9 cellular contexts compared by ENCODE assay signal in the genomic region with DNA sequence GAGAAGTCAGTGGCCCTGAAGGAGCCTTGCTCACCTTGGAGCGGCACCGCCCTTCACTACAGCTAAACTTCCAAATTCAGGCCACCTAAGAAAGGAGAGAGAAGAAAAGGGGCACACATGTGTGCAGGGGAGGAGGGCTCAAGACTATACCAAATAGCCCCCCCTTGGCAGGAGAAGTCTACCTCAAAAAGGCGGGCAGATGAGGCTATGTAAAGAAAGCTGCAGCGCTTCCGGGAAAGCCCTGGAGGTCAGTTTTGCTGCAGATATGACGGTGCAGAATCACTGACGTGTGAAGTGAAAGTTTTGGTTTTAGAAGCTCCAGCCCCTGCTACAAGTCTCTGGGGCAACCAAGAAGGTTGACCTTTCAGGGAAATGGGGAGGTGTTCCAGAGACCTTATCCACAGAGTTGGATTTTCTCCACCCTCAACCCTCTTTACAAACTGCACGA. TPM values are rescaled to one million over a fixed set of nuclear protein-coding genes. Genes with fewer than 3 reads are reported as not detected.
DNase-seq lines count a peak whose midpoint lies in the region; ATAC-seq, FAIRE-seq and TF ChIP-seq lines count a peak whose summit lies in the region.
"Had no signal": no experiment of that assay in that cellular context is flagged by ENCODE, and none has a peak within 500 bp of the region (broad histone marks: within the 10 kb centered on the region; RNA-seq: fewer than 3 reads in every experiment).

No MANE protein-coding gene starts in this region.

- no peak overlapping the region for H4K5ac ChIP-seq in H1 (ENCODE audit: insufficient read length, low read depth, low read length)

- no peak overlapping the region for H3K18ac ChIP-seq in H1 (ENCODE audit: extremely low read depth, low read length)

- peaks cover 22% of the 10 kb centered on the region for H3K36me3 Mint-ChIP-seq in activated T-cell treated with anti-CD3 and anti-CD28 coated beads, Interleukin-2, amount 50 U/mL, for 24 hours (ENCODE audit: low read depth)

- CTCF ChIA-PET in H1 (lab: Charles Lee; ENCODE audit: partially characterized antibody): interaction anchor here (0.6 to 3.1 kb wide), 11 partner anchors 9 to 64 kb away, joined by 3 to 17 read pairs (median 4); no protein-coding TSS in a partner anchor

- H3K9ac ChIP-seq in H1 (replicated peaks in 1 of 4; ENCODE audit: extremely low read depth in 1 of 4, low read depth in 3 of 4, low read length in 3 of 4) (no peak overlapping the region), stomach smooth muscle (ENCODE audit: low read length in 2 of 2) (peak overlapping the region; percentile 47 to 78)

- ATAC-seq in HG03378 (IDR thresholded peaks at IDR 0.05; ENCODE audit: unreplicated experiment) (peak; percentile 29), HG03469 (IDR thresholded peaks at IDR 0.05; ENCODE audit: unreplicated experiment) (no peak)

- H4K20me1 ChIP-seq in H1 (replicated peaks in 1 of 2; ENCODE audit: control insufficient read depth in 1 of 2, insufficient read depth in 2 of 2, low read length in 2 of 2): peaks cover 2% of the 10 kb centered on the region in 2 experiments

- no peak overlapping the region for H2BK5ac ChIP-seq in H1 (ENCODE audit: low read depth, low read length)

- no peak overlapping the region for H3K14ac ChIP-seq in H1 (ENCODE audit: insufficient read length)

- peak overlapping the region; percentile 87 for H3K4me3 Mint-ChIP-seq in activated T-cell treated with anti-CD3 and anti-CD28 coated beads, Interleukin-2, amount 50 U/mL, for 24 hours

- TF ChIP-seq EP300 in H1 (IDR thresholded peaks at IDR 0.05; ENCODE audit: borderline replicate concordance in 1 of 2, low read depth in 2 of 2, low read length in 2 of 2): no peak

- H2AK5ac ChIP-seq in H1 (ENCODE audit: low read depth, low read length): peak overlapping the region; percentile 19; the same call in 1 of the 2 replicates

- peaks cover 11% of the 10 kb centered on the region for H3K23me2 ChIP-seq in H1 (ENCODE audit: low read depth, low read length)

- H3K27me3 Mint-ChIP-seq in activated T-cell treated with anti-CD3 and anti-CD28 coated beads, Interleukin-2, amount 50 U/mL, for 24 hours: no peaks in the 10 kb centered on the region

- no peaks in the 10 kb centered on the region for H3K36me3 ChIP-seq in H1 (ENCODE audit: control insufficient read depth in 2 of 4, insufficient read depth in 4 of 4, low read length in 3 of 4)
- H3K36me3 ChIP-seq in stomach smooth muscle (ENCODE audit: control insufficient read depth in 2 of 2, insufficient read depth in 2 of 2, low read length in 2 of 2): no peaks in the 10 kb centered on the region
- H3K36me3 ChIP-seq: thoracic aorta had no signal

- WGBS in H1 (ENCODE audit: extremely low coverage in 1 of 2, insufficient coverage in 1 of 2, insufficient read length in 1 of 2, insufficient replicate concordance in 2 of 2, low coverage in 1 of 2, low lambda C conversion rate in 2 of 2, missing lambda C conversion rate in 1 of 2), 2 experiments: 92% methylated on average over 6 of the region's 8 CpGs; no CpG with 5 or more reads in 1 of the 2 experiments

- H3K4me2 ChIP-seq in H1 (ENCODE audit: insufficient read depth in 1 of 2, low read depth in 2 of 2, low read length in 2 of 2): no peak overlapping the region

- peak; percentile 56 for DNase-seq in activated T-cell treated with anti-CD3 and anti-CD28 coated beads, Interleukin-2, amount 50 U/mL, for 24 hours
- DNase-seq in activated T-cell treated with anti-CD3 and anti-CD28 coated beads, Interleukin-2, amount 50 U/mL, for 1 hour: no peak
- DNase-seq in H1 (ENCODE audit: low read depth in 1 of 2, low spot score in 2 of 2) (no peak), AG20443 (ENCODE audit: low spot score) (no peak), NCI-H526 treated with DMSO at 0.1 percent for 48 hours (lab: John Stamatoyannopoulos, UW) (no peak)

- no peak overlapping the region for H3K27ac ChIP-seq in H1 (ENCODE audit: low read depth, low read length)
- peak overlapping the region; percentile 97 for H3K27ac ChIP-seq in stomach smooth muscle (ENCODE audit: low read length)

- H3K9me3 ChIP-seq in H1 (ENCODE audit: insufficient read depth in 2 of 2, low read depth in 1 of 2, low read length in 1 of 2): no peaks in the 10 kb centered on the region
- H3K9me3 ChIP-seq in stomach smooth muscle (ENCODE audit: control insufficient read depth in 2 of 2, low read length in 2 of 2): no peaks in the 10 kb centered on the region
- H3K9me3 ChIP-seq: thoracic aorta had no signal

- 0 out of 2 replicates have a peak overlapping the region, but pooled peaks have one; percentile 24 for H2BK15ac ChIP-seq in H1 (ENCODE audit: low read length)

- no peak for FAIRE-seq in H1 (lab: Jason Lieb, UNC)

- peaks cover 0 to 15% (median 10%) of the 10 kb centered on the region in 4 experiments; a peak in 5 of 7 replicates for H3K27me3 ChIP-seq in H1 (replicated peaks in 1 of 4; ENCODE audit: control insufficient read depth in 3 of 4, extremely low read depth in 1 of 4, insufficient read depth in 3 of 4, low read length in 3 of 4)
- H3K27me3 ChIP-seq in stomach smooth muscle (ENCODE audit: control insufficient read depth in 1 of 2, insufficient read depth in 2 of 2, low read length in 2 of 2): no peaks in the 10 kb centered on the region

- no peaks in the 10 kb centered on the region for H3K79me1 ChIP-seq in H1 (ENCODE audit: low read depth, low read length)

- peak overlapping the region; percentile 98 for H3K27ac Mint-ChIP-seq in activated T-cell treated with anti-CD3 and anti-CD28 coated beads, Interleukin-2, amount 50 U/mL, for 24 hours

- POLR2A ChIA-PET in H1 (lab: Charles Lee; ENCODE audit: partially characterized antibody): interaction anchor here (0.6 to 2.2 kb wide), 8 partner anchors 8 to 407 kb away, joined by 3 to 11 read pairs (median 3); a partner anchor contains a TSS

- H2BK12ac ChIP-seq in H1 (ENCODE audit: low read depth, low read length): no peak overlapping the region

- H3K4me1 Mint-ChIP-seq in activated T-cell treated with anti-CD3 and anti-CD28 coated beads, Interleukin-2, amount 50 U/mL, for 24 hours (ENCODE audit: low read depth): peaks cover 67% of the 10 kb centered on the region

- no peak overlapping the region for H2BK120ac ChIP-seq in H1 (replicated peaks; ENCODE audit: low read depth, low read length)

- no peak overlapping the region for H2AFZ ChIP-seq in H1 (ENCODE audit: low read length)

- no peak for TF ChIP-seq RAD21 in H1 (IDR thresholded peaks at IDR 0.05 in 1 of 2, conservative IDR thresholded peaks at IDR 0.05 in 1 of 2; ENCODE audit: low read depth in 2 of 2, low read length in 2 of 2)

- H3K4me3 ChIP-seq in H1 (ENCODE audit: extremely low read depth in 1 of 4, insufficient read depth in 2 of 4, low read depth in 3 of 4, low read length in 4 of 4) (no peak overlapping the region), stomach smooth muscle (ENCODE audit: low read length in 2 of 2) (no peak overlapping the region)
- H3K4me3 ChIP-seq: thoracic aorta had no signal

- H3K56ac ChIP-seq in H1 (replicated peaks; ENCODE audit: insufficient read length, low read depth, low read length): no peak overlapping the region

- H3K79me2 ChIP-seq in H1 (ENCODE audit: control insufficient read depth in 1 of 2, insufficient read depth in 2 of 2, low read length in 2 of 2): peaks cover 0 to 8% of the 10 kb centered on the region in 2 experiments; a peak in 2 of 4 replicates

- no peak overlapping the region for H2BK20ac ChIP-seq in H1 (ENCODE audit: low read length)

- H3K4me1 ChIP-seq in H1 (replicated peaks in 1 of 4; ENCODE audit: control insufficient read depth in 3 of 4, insufficient read depth in 4 of 4, low read length in 3 of 4) (peaks cover 11 to 25% (median 12%) of the 10 kb centered on the region in 4 experiments), stomach smooth muscle (ENCODE audit: control insufficient read depth, insufficient read depth, low read length) (peaks cover 77% of the 10 kb centered on the region)

- H3K4ac ChIP-seq in H1 (replicated peaks; ENCODE audit: insufficient read length, low read depth, low read length): no peak overlapping the region

- H3K23ac ChIP-seq in H1 (ENCODE audit: insufficient read length): no peak overlapping the region

- TF ChIP-seq CTCF in H1 (IDR thresholded peaks at IDR 0.05; ENCODE audit: control extremely low read depth in 1 of 3, insufficient read depth in 1 of 3, low read depth in 1 of 3, low read length in 3 of 3): no peak

- no peak overlapping the region for H4K8ac ChIP-seq in H1 (ENCODE audit: extremely low read depth, insufficient read depth, low read length)

- H3K9me3 Mint-ChIP-seq in activated T-cell treated with anti-CD3 and anti-CD28 coated beads, Interleukin-2, amount 50 U/mL, for 24 hours: no peaks in the 10 kb centered on the region

- TF ChIP-seq POLR2A in H1 (IDR thresholded peaks at IDR 0.05; ENCODE audit: control extremely low read depth in 1 of 2, low read depth in 2 of 2, low read length in 2 of 2): no peak

- no peak overlapping the region for H4K91ac ChIP-seq in H1 (replicated peaks; ENCODE audit: insufficient read length, low read length)

TF ChIP-seq in H1, 55 proteins besides CTCF, POLR2A, EP300 and RAD21 (continues in another document):
- TF ChIP-seq RFX5 (IDR thresholded peaks at IDR 0.05; ENCODE audit: borderline replicate concordance, low read depth, low read length): no peak
- TF ChIP-seq CHD2 (IDR thresholded peaks at IDR 0.05; ENCODE audit: low read length): no peak
- TF ChIP-seq YY1 (IDR thresholded peaks at IDR 0.05; ENCODE audit: low read depth, low read length): no peak
- no peak for TF ChIP-seq TAF1 (IDR thresholded peaks at IDR 0.05; ENCODE audit: low read depth, low read length)
- TF ChIP-seq POU5F1 (IDR thresholded peaks at IDR 0.05; ENCODE audit: low read depth, low read length): no peak
- TF ChIP-seq TCF12 (IDR thresholded peaks at IDR 0.05; ENCODE audit: low read depth, low read length): no peak
- TF ChIP-seq CBX5 (IDR thresholded peaks at IDR 0.05; ENCODE audit: low read depth, low read length): no peak
- TF ChIP-seq SAP30 (IDR thresholded peaks at IDR 0.05; ENCODE audit: insufficient read depth, insufficient replicate concordance, low read length): no peak
- no peak for TF ChIP-seq CEBPB (IDR thresholded peaks at IDR 0.05; ENCODE audit: low read depth, low read length)
- no peak for TF ChIP-seq SIRT6 (IDR thresholded peaks at IDR 0.05; ENCODE audit: low read length)
- TF ChIP-seq CHD1 (IDR thresholded peaks at IDR 0.05; ENCODE audit: low read depth, low read length): no peak
- TF ChIP-seq NANOG (IDR thresholded peaks at IDR 0.05; ENCODE audit: insufficient read depth, low read depth, low read length, poor library complexity, severe bottlenecking): no peak

RNA-seq across cellular contexts. Expression of a gene that starts 48.2 kb away (rescaled TPM):
- total RNA-seq in H1 (2021; fragmentation: NEBNext Ultra II Directional; extraction: Animal tissue kit (Norgen Biotek cat#: 25700)): 52.7 and 55.1 TPM in 2 replicates
- 15.8 and 23.3 TPM in 2 replicates for polyA plus RNA-seq in H1 (2011; rRNA removed)
- polyA plus RNA-seq in H1 (2011; cell fraction: cytosol; rRNA removed): 23.1 TPM
- polyA plus RNA-seq in H1 (2011; cell fraction: nucleus; rRNA removed): 16.1 TPM
- 44.2 to 49.8 TPM (median 48.1 TPM) in 4 replicates for polyA plus RNA-seq in H1 (2012, experiment 1 of 2)
- 34.1 TPM for polyA plus RNA-seq in H1 (2012, experiment 2 of 2)
- polyA plus RNA-seq in H1 (2013, experiment 1 of 2): 29.7 TPM
- 29.0 TPM for polyA plus RNA-seq in H1 (2013, experiment 2 of 2)
- polyA minus RNA-seq in H1 (2011; rRNA and poly(A)+ RNA removed): 10.0 and 14.9 TPM in 2 replicates
- polyA minus RNA-seq in H1 (2011; cell fraction: cytosol; rRNA and poly(A)+ RNA removed): 14.5 TPM
- polyA minus RNA-seq in H1 (2011; cell fraction: nucleus; rRNA and poly(A)+ RNA removed): 12.4 TPM

Comparison
In these comparisons a context has a peak if more than half of its experiments do, and no peak if none do; other contexts are left out.
1. H3K9ac ChIP-seq: peak in stomach smooth muscle (2 of 2); none in H1 (0 of 4).